1 cellular context compared by ENCODE assay signal in genomic region chr17:29048440-29049360, GRCh38.
TF ChIP-seq lines count a peak whose summit lies in the region.

No MANE protein-coding gene starts in this region.

TF ChIP-seq in HepG2, 621 proteins besides CTCF, POLR2A, EP300 and RAD21 (continued from another document):
- TF ChIP-seq SP1 (IDR thresholded peaks at IDR 0.05) (no peak), SP1 (CRISPR knock-in tag; IDR thresholded peaks at IDR 0.05) (no peak), ATF4 (CRISPR knock-in tag; IDR thresholded peaks at IDR 0.05) (no peak), ZKSCAN1 (IDR thresholded peaks at IDR 0.05; ENCODE audit: low read length) (no peak), PAWR (CRISPR knock-in tag; IDR thresholded peaks at IDR 0.05; ENCODE audit: borderline replicate concordance) (no peak), CBFB (CRISPR knock-in tag; IDR thresholded peaks at IDR 0.05) (no peak), ZNF780A (CRISPR knock-in tag; IDR thresholded peaks at IDR 0.05) (no peak), ZNF850 (CRISPR knock-in tag; conservative IDR thresholded peaks at IDR 0.05) (no peak), ZNF362 (CRISPR knock-in tag; IDR thresholded peaks at IDR 0.05; ENCODE audit: borderline replicate concordance) (no peak), HINFP (CRISPR knock-in tag; IDR thresholded peaks at IDR 0.05; ENCODE audit: low read depth) (no peak), MTA1 (CRISPR knock-in tag; IDR thresholded peaks at IDR 0.05; ENCODE audit: borderline replicate concordance) (no peak), TRIM22 (IDR thresholded peaks at IDR 0.05) (no peak)
